ENCODE assay signal across 21 cellular contexts in genomic region chr16:2350500-2350899, GRCh38.
"Had no signal": no experiment of that assay in that cellular context is flagged by ENCODE, and none has a peak within 500 bp of the region (broad histone marks: within the 10 kb centered on the region; RNA-seq: fewer than 3 reads in every experiment).

No MANE protein-coding gene starts in this region.

- H3K36me3 Mint-ChIP-seq: naive thymus-derived CD8-positive, alpha-beta T cell; type B pancreatic cell had no signal

- H3K4me1 ChIP-seq: heart left ventricle, suprapubic skin, thyroid gland had no signal

- H3K27me3 ChIP-seq: suprapubic skin, thyroid gland had no signal

- H3K4me3 ChIP-seq: coronary artery, heart left ventricle, skin epidermis, suprapubic skin, thyroid gland had no signal

- ATAC-seq: heart left ventricle; left lobe of liver; naive thymus-derived CD8-positive, alpha-beta T cell; sciatic nerve; stimulated activated naive CD8-positive, alpha-beta T cell treated with anti-CD3 and anti-CD28 coated beads, Interleukin-15, Interleukin-2, amounts not matched to agents 100 U/mL and 50 U/mL, for 24 hours had no signal

- H3K9me3 Mint-ChIP-seq: endodermal cell; naive thymus-derived CD8-positive, alpha-beta T cell; type B pancreatic cell had no signal

- H3K9me3 ChIP-seq: heart left ventricle, neutrophil, suprapubic skin, thyroid gland had no signal

- H3K4me1 Mint-ChIP-seq: endodermal cell; naive thymus-derived CD8-positive, alpha-beta T cell had no signal

- H3K4me3 Mint-ChIP-seq: endodermal cell; naive thymus-derived CD8-positive, alpha-beta T cell; type B pancreatic cell had no signal

- DNase-seq: effector CD4-positive, alpha-beta T cell; endodermal cell; erythroblast; foreskin melanocyte; heart left ventricle; hippocampal formation; islet precursor cell; mammary epithelial cell; naive thymus-derived CD8-positive, alpha-beta T cell; posterior cingulate gyrus; stimulated activated naive CD8-positive, alpha-beta T cell treated with anti-CD3 and anti-CD28 coated beads, Interleukin-15, Interleukin-2, amounts not matched to agents 100 U/mL and 50 U/mL, for 24 hours; thyroid gland had no signal

- FAIRE-seq: endothelial cell of umbilical vein, urothelium cell line had no signal

- H3K27ac Mint-ChIP-seq: endodermal cell; naive thymus-derived CD8-positive, alpha-beta T cell; type B pancreatic cell had no signal

- H3K27ac ChIP-seq: coronary artery, heart left ventricle, neutrophil, skin epidermis, suprapubic skin, thyroid gland had no signal

- H3K36me3 ChIP-seq: heart left ventricle, neutrophil, suprapubic skin, thyroid gland had no signal
